Comparison of ENCODE assay signal across 8 cellular contexts in genomic region chr5:112738180-112738560, GRCh38. TPM values are rescaled to one million over a fixed set of nuclear protein-coding genes. Genes with fewer than 3 reads are reported as not detected.
DNase-seq lines count a peak whose midpoint lies in the region; ATAC-seq and TF ChIP-seq lines count a peak whose summit lies in the region.

No MANE protein-coding gene starts in this region.

- TF ChIP-seq CTCF in AG04450 (IDR thresholded peaks at IDR 0.05; ENCODE audit: low read depth, low read length) (no peak), activated B cell treated with CpG ODN at 0.5 μM for 24 hours (IDR thresholded peaks at IDR 0.05) (no peak), osteoblast (IDR thresholded peaks at IDR 0.05; ENCODE audit: extremely low read depth, low read depth, low read length) (no peak)

- peak overlapping the region; percentile 65 for H3K27ac Mint-ChIP-seq in activated B cell treated with CpG ODN at 0.5 μM for 24 hours

- CTCF ChIA-PET in AG04450 (lab: Charles Lee) (interaction anchor here (1.0 to 3.0 kb wide), 5 partner anchors 19 to 186 kb away, joined by 3 to 25 read pairs (median 3); no protein-coding TSS in a partner anchor), activated B cell treated with CpG ODN at 0.5 μM for 24 hours (lab: Charles Lee) (no interaction called here)

- no peaks in the 10 kb centered on the region for H3K36me3 ChIP-seq in osteoblast (ENCODE audit: insufficient read depth, low read length)

- H3K9me3 Mint-ChIP-seq in activated B cell treated with CpG ODN at 0.5 μM for 24 hours: no peaks in the 10 kb centered on the region

- DNase-seq in AG04450 (ENCODE audit: low read depth, low spot score) (no peak), activated B cell treated with CpG ODN at 0.5 μM for 24 hours (no peak), germinal center (ENCODE audit: low spot score) (peak; percentile 2), osteoblast (ENCODE audit: insufficient read length, low spot score, missing footprints) (no peak), NOMO-1 treated with DMSO at 0.1 percent for 48 hours (lab: John Stamatoyannopoulos, UW; ENCODE audit: unreplicated experiment) (no peak)

- H3K27ac ChIP-seq in AG04450 (ENCODE audit: low read depth, low read length): no peak overlapping the region
- H3K27ac ChIP-seq in osteoblast (ENCODE audit: low read depth, low read length): peak overlapping the region; percentile 83

- H3K4me1 ChIP-seq in osteoblast (ENCODE audit: insufficient read depth, low read length): peaks cover 30% of the 10 kb centered on the region

- H3K4me3 ChIP-seq in AG04450 (ENCODE audit: low read depth, low read length) (peak overlapping the region; percentile 94), osteoblast (ENCODE audit: insufficient read depth, low read length) (peak overlapping the region; percentile 83)

- H3K27me3 ChIP-seq in AG04450 (ENCODE audit: control insufficient read depth, insufficient read depth, low read length): no peaks in the 10 kb centered on the region
- H3K27me3 ChIP-seq in osteoblast (ENCODE audit: insufficient read depth, low read length): no peaks in the 10 kb centered on the region

- no peaks in the 10 kb centered on the region for H4K20me1 ChIP-seq in osteoblast (ENCODE audit: insufficient read depth, low read length)

- peaks cover 64% of the 10 kb centered on the region for H3K79me2 ChIP-seq in osteoblast (ENCODE audit: insufficient read depth, low read length)

- H3K4me1 Mint-ChIP-seq in activated B cell treated with CpG ODN at 0.5 μM for 24 hours: peaks cover 25% of the 10 kb centered on the region

- POLR2A ChIA-PET in AG04450 (lab: Yijun Ruan, JAX) (no interaction called here), activated B cell treated with CpG ODN at 0.5 μM for 24 hours (lab: Charles Lee) (interaction anchor here (0.6 to 1.2 kb wide), 2 partner anchors 31 to 571 kb away, joined by 4 to 5 read pairs; no protein-coding TSS in a partner anchor)

- TF ChIP-seq POLR2A in GM18505 (IDR thresholded peaks at IDR 0.05; ENCODE audit: borderline replicate concordance, extremely low read depth, insufficient read depth, insufficient read length): no peak

- H3K4me3 Mint-ChIP-seq in activated B cell treated with CpG ODN at 0.5 μM for 24 hours: peak overlapping the region; percentile 96

- H3K27me3 Mint-ChIP-seq in activated B cell treated with CpG ODN at 0.5 μM for 24 hours: no peaks in the 10 kb centered on the region

- intact Hi-C loops in activated B cell treated with CpG ODN at 0.5 μM for 24 hours (cut with micrococcal nuclease): no loop called here

- peak overlapping the region; percentile 98 for H3K4me2 ChIP-seq in osteoblast (ENCODE audit: insufficient read depth, low read length)

- H3K9me3 ChIP-seq in AG04450 (ENCODE audit: control insufficient read depth, insufficient read depth, low read length) (no peaks in the 10 kb centered on the region), osteoblast (ENCODE audit: low read depth, low read length) (no peaks in the 10 kb centered on the region)

- ATAC-seq in GM18505 (IDR thresholded peaks at IDR 0.05; ENCODE audit: unreplicated experiment) (peak; percentile 17), HG03520 (IDR thresholded peaks at IDR 0.05; ENCODE audit: unreplicated experiment) (peak; percentile 26), activated B cell treated with CpG ODN at 0.5 μM for 24 hours (ENCODE audit: low read depth) (no peak), HG02588 (IDR thresholded peaks at IDR 0.05; ENCODE audit: unreplicated experiment) (no peak)

- H2AFZ ChIP-seq in osteoblast (ENCODE audit: low read length): peak overlapping the region; percentile 94

- peaks cover 11% of the 10 kb centered on the region for H3K36me3 Mint-ChIP-seq in activated B cell treated with CpG ODN at 0.5 μM for 24 hours (ENCODE audit: low read depth)

RNA-seq across cellular contexts. Expression of gene APC, which starts 0.5 kb away (rescaled TPM):
- polyA plus RNA-seq in AG04450 (2011; rRNA removed): 16.0 and 25.7 TPM in 2 replicates
- polyA minus RNA-seq in AG04450 (2011; rRNA and poly(A)+ RNA removed): 43.6 and 68.5 TPM in 2 replicates
- total RNA-seq in activated B cell treated with CpG ODN at 0.5 μM for 24 hours (35.8 and 41.7 TPM in 2 replicates), osteoblast (65.7 and 67.0 TPM in 2 replicates)

Comparison
In these comparisons a context has a peak if more than half of its experiments do, and no peak if none do; other contexts are left out.
1. ATAC-seq: peak in GM18505 (single experiment) and HG03520 (single experiment); none in activated B cell treated with CpG ODN at 0.5 μM for 24 hours (single experiment) and HG02588 (single experiment).